15 cellular contexts compared by ENCODE assay signal in genomic region chr15:101497017-101497416, GRCh38. TPM values are rescaled to one million over a fixed set of nuclear protein-coding genes. Genes with fewer than 3 reads are reported as not detected.
DNase-seq lines count a peak whose midpoint lies in the region; ATAC-seq and TF ChIP-seq lines count a peak whose summit lies in the region.
"Had no signal": no experiment of that assay in that cellular context is flagged by ENCODE, and none has a peak within 500 bp of the region (broad histone marks: within the 10 kb centered on the region; RNA-seq: fewer than 3 reads in every experiment).

No MANE protein-coding gene starts in this region.

- H3K9me3 ChIP-seq in colonic mucosa (no peaks in the 10 kb centered on the region), osteoblast (ENCODE audit: low read depth, low read length) (no peaks in the 10 kb centered on the region)

- H3K9me3 Mint-ChIP-seq in activated CD4-positive, alpha-beta T cell treated with anti-CD3 and anti-CD28 coated beads, Interleukin-2, amount 10 ng/mL, durations not matched to agents 24 days and 14 days, result no peaks in the 10 kb centered on the region
- H3K9me3 Mint-ChIP-seq in stimulated activated memory B cell treated with anti-CD40 and anti-IgM and Interleukin-4, amounts not matched to agents 10 μg/mL and 1 μg/mL and 100 μg/mL, for 72 hours, result peaks cover 3% of the 10 kb centered on the region

- H3K4me1 ChIP-seq in colonic mucosa, result no peaks in the 10 kb centered on the region
- no peaks in the 10 kb centered on the region for H3K4me1 ChIP-seq in osteoblast (ENCODE audit: insufficient read depth, low read length)

- no peaks in the 10 kb centered on the region for H3K36me3 ChIP-seq in H7 (replicated peaks; ENCODE audit: control insufficient read depth, insufficient read depth, low read length)
- H3K36me3 ChIP-seq in colonic mucosa, result no peaks in the 10 kb centered on the region
- H3K36me3 ChIP-seq in osteoblast (ENCODE audit: insufficient read depth, low read length), result no peaks in the 10 kb centered on the region

- H3K4me2 ChIP-seq in osteoblast (ENCODE audit: insufficient read depth, low read length), result no peak overlapping the region

- TF ChIP-seq CTCF in colonic mucosa (IDR thresholded peaks at IDR 0.05) (no peak), osteoblast (IDR thresholded peaks at IDR 0.05; ENCODE audit: extremely low read depth, low read depth, low read length) (no peak)

- no peaks in the 10 kb centered on the region for H3K79me2 ChIP-seq in osteoblast (ENCODE audit: insufficient read depth, low read length)

- peak overlapping the region; percentile 29 for H3K4me3 Mint-ChIP-seq in activated CD4-positive, alpha-beta T cell treated with anti-CD3 and anti-CD28 coated beads, Interleukin-2, amount 10 ng/mL, durations not matched to agents 24 days and 14 days
- H3K4me3 Mint-ChIP-seq in stimulated activated memory B cell treated with anti-CD40 and anti-IgM and Interleukin-4, amounts not matched to agents 10 μg/mL and 1 μg/mL and 100 μg/mL, for 72 hours, result no peak overlapping the region

- H3K4me3 ChIP-seq in H7 (ENCODE audit: insufficient read depth, low read depth, low read length) (no peak overlapping the region), colonic mucosa (peak overlapping the region; percentile 23), osteoblast (ENCODE audit: insufficient read depth, low read length) (no peak overlapping the region)

- no peak for DNase-seq in activated CD4-positive, alpha-beta T cell treated with anti-CD3 and anti-CD28 coated beads, Interleukin-2, amount 10 ng/mL, durations not matched to agents 24 days and 14 days
- no peak for DNase-seq in activated CD4-positive, alpha-beta T cell treated with anti-CD3 and anti-CD28 coated beads, Interleukin-2, amount 50 U/mL, for 48 hours
- DNase-seq in H7 (peak; percentile 42), colonic mucosa (no peak), osteoblast (ENCODE audit: insufficient read length, low spot score, missing footprints) (peak; percentile 51), NCI-H1436 treated with DMSO at 0.1 percent for 48 hours (lab: John Stamatoyannopoulos, UW) (no peak)
- DNase-seq: DMS153, NCI-H1048, NCI-H226, Right ventricle myocardium superior had no signal

- H3K27ac ChIP-seq in colonic mucosa (peak overlapping the region; percentile 32), osteoblast (ENCODE audit: low read depth, low read length) (no peak overlapping the region)
- H3K27ac ChIP-seq: 22Rv1 had no signal

- peaks cover 36% of the 10 kb centered on the region for H3K27me3 Mint-ChIP-seq in activated CD4-positive, alpha-beta T cell treated with anti-CD3 and anti-CD28 coated beads, Interleukin-2, amount 10 ng/mL, durations not matched to agents 24 days and 14 days
- peaks cover 78% of the 10 kb centered on the region for H3K27me3 Mint-ChIP-seq in stimulated activated memory B cell treated with anti-CD40 and anti-IgM and Interleukin-4, amounts not matched to agents 10 μg/mL and 1 μg/mL and 100 μg/mL, for 72 hours

- peaks cover 41% of the 10 kb centered on the region for H3K4me1 Mint-ChIP-seq in activated CD4-positive, alpha-beta T cell treated with anti-CD3 and anti-CD28 coated beads, Interleukin-2, amount 10 ng/mL, durations not matched to agents 24 days and 14 days
- peaks cover 33% of the 10 kb centered on the region for H3K4me1 Mint-ChIP-seq in stimulated activated memory B cell treated with anti-CD40 and anti-IgM and Interleukin-4, amounts not matched to agents 10 μg/mL and 1 μg/mL and 100 μg/mL, for 72 hours

- H3K27me3 ChIP-seq in H7 (ENCODE audit: control insufficient read depth, insufficient read depth, low read length), result no peaks in the 10 kb centered on the region
- peaks cover 5% of the 10 kb centered on the region for H3K27me3 ChIP-seq in colonic mucosa
- H3K27me3 ChIP-seq in osteoblast (ENCODE audit: insufficient read depth, low read length), result peaks cover 21% of the 10 kb centered on the region

- no peaks in the 10 kb centered on the region for H3K36me3 Mint-ChIP-seq in activated CD4-positive, alpha-beta T cell treated with anti-CD3 and anti-CD28 coated beads, Interleukin-2, amount 10 ng/mL, durations not matched to agents 24 days and 14 days (ENCODE audit: low read depth)
- H3K36me3 Mint-ChIP-seq in stimulated activated memory B cell treated with anti-CD40 and anti-IgM and Interleukin-4, amounts not matched to agents 10 μg/mL and 1 μg/mL and 100 μg/mL, for 72 hours, result no peaks in the 10 kb centered on the region

- peak overlapping the region; percentile 52 to 56 for H3K9ac ChIP-seq in colonic mucosa (ENCODE audit: low read depth in 2 of 2, low read length in 2 of 2)

- H4K20me1 ChIP-seq in osteoblast (ENCODE audit: insufficient read depth, low read length), result no peaks in the 10 kb centered on the region

- H2AFZ ChIP-seq in osteoblast (ENCODE audit: low read length), result no peak overlapping the region

- no peak overlapping the region for H3K27ac Mint-ChIP-seq in activated CD4-positive, alpha-beta T cell treated with anti-CD3 and anti-CD28 coated beads, Interleukin-2, amount 10 ng/mL, durations not matched to agents 24 days and 14 days
- no peak overlapping the region for H3K27ac Mint-ChIP-seq in stimulated activated memory B cell treated with anti-CD40 and anti-IgM and Interleukin-4, amounts not matched to agents 10 μg/mL and 1 μg/mL and 100 μg/mL, for 72 hours

- no peak for ATAC-seq in HG03108 (IDR thresholded peaks at IDR 0.05; ENCODE audit: unreplicated experiment)
- ATAC-seq in stimulated activated memory B cell treated with anti-CD40 and anti-IgM and Interleukin-4, amounts not matched to agents 10 μg/mL and 1 μg/mL and 100 μg/mL, for 72 hours, result no peak
- ATAC-seq: HCT116, Panc1 had no signal

- intact Hi-C loops in activated CD4-positive, alpha-beta T cell treated with anti-CD3 and anti-CD28 coated beads, Interleukin-2, amount 10 ng/mL, durations not matched to agents 24 days and 14 days (cut with micrococcal nuclease), result no loop called here
- intact Hi-C loops in colonic mucosa (cut with DNase I), result no loop called here

RNA-seq across cellular contexts. Expression of gene PCSK6, which starts 7.5 kb away (rescaled TPM):
- 4.7 and 5.4 TPM in 2 replicates for total RNA-seq in activated CD4-positive, alpha-beta T cell treated with anti-CD3 and anti-CD28 coated beads, Interleukin-2, amount 10 ng/mL, durations not matched to agents 24 days and 14 days
- 3.9 and 4.7 TPM in 2 replicates for total RNA-seq in H7 (2014; rRNA removed; shearing (Covaris generic))
- 10 to 100 TPM; 29.9 to 39.5 TPM for total RNA-seq in colonic mucosa
- total RNA-seq in osteoblast, result 0.29 and 0.72 TPM in 2 replicates

Comparison
In these comparisons a context has a peak if more than half of its experiments do, and no peak if none do; other contexts are left out.
1. DNase-seq: peak in H7 (single experiment) and osteoblast (single experiment); none in activated CD4-positive, alpha-beta T cell treated with anti-CD3 and anti-CD28 coated beads, Interleukin-2, amount 10 ng/mL, durations not matched to agents 24 days and 14 days (single experiment), activated CD4-positive, alpha-beta T cell treated with anti-CD3 and anti-CD28 coated beads, Interleukin-2, amount 50 U/mL, for 48 hours (0 of 2), colonic mucosa (single experiment) and NCI-H1436 treated with DMSO at 0.1 percent for 48 hours (single experiment).